In genomic region chr12:122837306-122838265, GRCh38 we compare ENCODE assay signal across 9 cellular contexts. TPM values are rescaled to one million over a fixed set of nuclear protein-coding genes. Genes with fewer than 3 reads are reported as not detected.
DNase-seq lines count a peak whose midpoint lies in the region; ATAC-seq, FAIRE-seq and TF ChIP-seq lines count a peak whose summit lies in the region.
"Had no signal": no experiment of that assay in that cellular context is flagged by ENCODE, and none has a peak within 500 bp of the region (broad histone marks: within the 10 kb centered on the region; RNA-seq: fewer than 3 reads in every experiment).

No MANE protein-coding gene starts in this region.

- H3K27me3 Mint-ChIP-seq in progenitor cell of endocrine pancreas, result no peaks in the 10 kb centered on the region

- peak overlapping the region; percentile 81 for H3K27ac Mint-ChIP-seq in progenitor cell of endocrine pancreas

- peaks cover 2 to 10% of the 10 kb centered on the region in 2 experiments for H3K36me3 ChIP-seq in endothelial cell of umbilical vein (ENCODE audit: control insufficient read depth in 2 of 2, extremely low read depth in 1 of 2, insufficient read depth in 2 of 2, low read length in 2 of 2)

- H3K36me3 Mint-ChIP-seq in progenitor cell of endocrine pancreas (ENCODE audit: insufficient read depth), result no peaks in the 10 kb centered on the region

- no peak for TF ChIP-seq POLR2A in endothelial cell of umbilical vein (IDR thresholded peaks at IDR 0.05; ENCODE audit: low read depth, low read length)

- POLR2A ChIA-PET in endothelial cell of umbilical vein (lab: Charles Lee), result no interaction called here

- DNase-seq in NCI-H2081 (lab: John Stamatoyannopoulos, UW), result peak; percentile 58 to 71
- DNase-seq in NCI-H2081 treated with DMSO at 0.1 percent for 48 hours (lab: John Stamatoyannopoulos, UW), result no peak
- peak; percentile 52 for DNase-seq in NCI-H460 (ENCODE audit: extremely low read depth, low read depth)
- no peak for DNase-seq in endothelial cell of umbilical vein (ENCODE audit: low read depth, low spot score)
- no peak for DNase-seq in progenitor cell of endocrine pancreas (ENCODE audit: low spot score, unreplicated experiment)
- no peak for DNase-seq in GM19239 (ENCODE audit: insufficient read length, low spot score)

- H3K27me3 ChIP-seq in endothelial cell of umbilical vein (ENCODE audit: control insufficient read depth in 2 of 2, insufficient read depth in 2 of 2, low read length in 2 of 2), result no peaks in the 10 kb centered on the region

- peaks cover 45% of the 10 kb centered on the region for H3K4me1 ChIP-seq in endothelial cell of umbilical vein (ENCODE audit: control insufficient read depth, extremely low read depth, insufficient read depth, low read length)

- dilution Hi-C loops in endothelial cell of umbilical vein (cut with MboI; ENCODE audit: extremely low pct_ligation_motif_present, low sequenced_read_pairs), result no loop called here

- no peaks in the 10 kb centered on the region for H3K9me3 ChIP-seq in endothelial cell of umbilical vein (replicated peaks; ENCODE audit: control insufficient read depth, insufficient read depth, low read length)

- CTCF ChIA-PET in endothelial cell of umbilical vein (lab: Charles Lee), result interaction anchor here (2.5 kb wide), 1 partner anchor 44 kb away, joined by 14 read pairs; no protein-coding TSS in a partner anchor

- ATAC-seq in HG03108 (IDR thresholded peaks at IDR 0.05; ENCODE audit: unreplicated experiment), result no peak
- ATAC-seq in HG03135 (IDR thresholded peaks at IDR 0.05; ENCODE audit: unreplicated experiment), result no peak

- H4K20me1 ChIP-seq in endothelial cell of umbilical vein (replicated peaks; ENCODE audit: control insufficient read depth, extremely low read depth, insufficient read depth, low read length), result peaks cover 3% of the 10 kb centered on the region

- H3K27ac ChIP-seq in endothelial cell of umbilical vein (ENCODE audit: insufficient read depth, low read depth, low read length), result no peak overlapping the region

- H3K9ac ChIP-seq in endothelial cell of umbilical vein (replicated peaks; ENCODE audit: extremely low read depth, insufficient read depth, low read length), result no peak overlapping the region

- intact Hi-C loops in endothelial cell of umbilical vein (cut with micrococcal nuclease), result no loop called here

- TF ChIP-seq CTCF in endothelial cell of umbilical vein (IDR thresholded peaks at IDR 0.05; ENCODE audit: extremely low read depth in 1 of 2, insufficient read depth in 1 of 2, low read depth in 1 of 2, low read length in 2 of 2) (no peak), progenitor cell of endocrine pancreas (IDR thresholded peaks at IDR 0.05; ENCODE audit: unreplicated experiment) (no peak)

- BruUV-seq in endothelial cell of umbilical vein (replicated peaks; lab: Mats Ljungman, UMichigan), result no TSS peak

- H3K79me2 ChIP-seq in endothelial cell of umbilical vein (ENCODE audit: control insufficient read depth, insufficient read depth, low read length), result peaks cover 66% of the 10 kb centered on the region

- peak overlapping the region; percentile 83 for H3K4me3 Mint-ChIP-seq in progenitor cell of endocrine pancreas (ENCODE audit: low read depth)

- H3K9me3 Mint-ChIP-seq in progenitor cell of endocrine pancreas (ENCODE audit: low read depth), result no peaks in the 10 kb centered on the region

- peak overlapping the region; percentile 87 for H3K4me2 ChIP-seq in endothelial cell of umbilical vein (ENCODE audit: insufficient read depth, low read length)

- no peaks in the 10 kb centered on the region for H3K9me1 ChIP-seq in endothelial cell of umbilical vein (replicated peaks; ENCODE audit: control insufficient read depth, extremely low read depth, insufficient read depth, low read length)

- peak overlapping the region in 1 of 3 experiments; percentile 72 for H3K4me3 ChIP-seq in endothelial cell of umbilical vein (replicated peaks in 1 of 3; ENCODE audit: insufficient read depth in 1 of 3, low read depth in 1 of 3, low read length in 3 of 3)

- peaks cover 38% of the 10 kb centered on the region for H3K4me1 Mint-ChIP-seq in progenitor cell of endocrine pancreas (ENCODE audit: low read depth)

- no peak overlapping the region for H2AFZ ChIP-seq in endothelial cell of umbilical vein (ENCODE audit: low read depth, low read length)

- FAIRE-seq in endothelial cell of umbilical vein (lab: Jason Lieb, UNC) (peak; percentile 64), GM19239 (lab: Jason Lieb, UNC) (no peak)
- FAIRE-seq: TTC549 had no signal

TF ChIP-seq in endothelial cell of umbilical vein, 7 proteins besides CTCF, POLR2A, EP300 and RAD21:
- TF ChIP-seq MYC (IDR thresholded peaks at IDR 0.05; ENCODE audit: low read depth, low read length) (no peak), POLR2AphosphoS5 (IDR thresholded peaks at IDR 0.05; ENCODE audit: insufficient read depth, low read depth, low read length) (no peak), GATA2 (IDR thresholded peaks at IDR 0.05; ENCODE audit: insufficient read depth, insufficient read length, low read depth, low read length) (no peak), MAX (IDR thresholded peaks at IDR 0.05; ENCODE audit: insufficient read depth, insufficient read length) (no peak), EZH2 (IDR thresholded peaks at IDR 0.05; ENCODE audit: borderline replicate concordance, low read depth, low read length, severe bottlenecking) (no peak), FOS (IDR thresholded peaks at IDR 0.05; ENCODE audit: borderline replicate concordance, insufficient read depth, low read length) (no peak), JUN (IDR thresholded peaks at IDR 0.05; ENCODE audit: borderline replicate concordance, insufficient read depth, insufficient read length, low read depth) (no peak)

RNA-seq across cellular contexts. Expression of gene HIP1R, which starts 2.3 kb away (rescaled TPM):
- total RNA-seq in NCI-H460 (2014; rRNA removed; shearing (Covaris generic)), result 61.5 and 64.1 TPM in 2 replicates
- 253 and 310 TPM in 2 replicates for polyA plus RNA-seq in NCI-H460 (2014; cell fraction: nucleus; rRNA removed)
- 122 and 136 TPM in 2 replicates for total RNA-seq in endothelial cell of umbilical vein
- 110 and 111 TPM in 2 replicates for polyA plus RNA-seq in endothelial cell of umbilical vein
- polyA plus RNA-seq in endothelial cell of umbilical vein (2011; cell fraction: cytosol; rRNA removed), result 44.3 and 60.5 TPM in 2 replicates
- polyA plus RNA-seq in endothelial cell of umbilical vein (2011; cell fraction: nucleus; rRNA removed), result 563 and 679 TPM in 2 replicates
- polyA plus RNA-seq in endothelial cell of umbilical vein (2012), result 54.9 and 77.2 TPM in 2 replicates
- polyA minus RNA-seq in endothelial cell of umbilical vein, result 162 and 203 TPM in 2 replicates
- 11.3 TPM for polyA minus RNA-seq in endothelial cell of umbilical vein (2011; cell fraction: cytosol; rRNA and poly(A)+ RNA removed)
- polyA minus RNA-seq in endothelial cell of umbilical vein (2011; cell fraction: nucleus; rRNA and poly(A)+ RNA removed), result 132 and 165 TPM in 2 replicates
- total RNA-seq in progenitor cell of endocrine pancreas, result 61.1 and 68.8 TPM in 2 replicates

RNA-seq across cellular contexts. Expression of gene VPS37B, which starts 58.3 kb away (rescaled TPM):
- total RNA-seq in NCI-H460 (2014; rRNA removed; shearing (Covaris generic)), result 13.1 and 15.8 TPM in 2 replicates
- polyA plus RNA-seq in NCI-H460 (2014; cell fraction: nucleus; rRNA removed), result 7.5 and 12.3 TPM in 2 replicates
- total RNA-seq in endothelial cell of umbilical vein (45.9 and 46.4 TPM in 2 replicates), progenitor cell of endocrine pancreas (22.9 and 24.2 TPM in 2 replicates)
- polyA plus RNA-seq in endothelial cell of umbilical vein, result 39.5 and 43.5 TPM in 2 replicates
- 24.8 and 32.2 TPM in 2 replicates for polyA plus RNA-seq in endothelial cell of umbilical vein (2011; cell fraction: cytosol; rRNA removed)
- 39.9 and 42.2 TPM in 2 replicates for polyA plus RNA-seq in endothelial cell of umbilical vein (2011; cell fraction: nucleus; rRNA removed)
- polyA plus RNA-seq in endothelial cell of umbilical vein (2012), result 25.4 and 32.1 TPM in 2 replicates
- 20.7 and 20.9 TPM in 2 replicates for polyA minus RNA-seq in endothelial cell of umbilical vein
- 11.0 TPM for polyA minus RNA-seq in endothelial cell of umbilical vein (2011; cell fraction: cytosol; rRNA and poly(A)+ RNA removed)
- polyA minus RNA-seq in endothelial cell of umbilical vein (2011; cell fraction: nucleus; rRNA and poly(A)+ RNA removed), result 20.9 and 25.1 TPM in 2 replicates

Comparison
In these comparisons a context has a peak if more than half of its experiments do, and no peak if none do; other contexts are left out.
1. DNase-seq: peak in NCI-H2081 (2 of 2) and NCI-H460 (single experiment); none in NCI-H2081 treated with DMSO at 0.1 percent for 48 hours (single experiment), endothelial cell of umbilical vein (single experiment), progenitor cell of endocrine pancreas (single experiment) and GM19239 (single experiment).